Comparison of ENCODE assay signal across 8 cellular contexts in the genomic region with DNA sequence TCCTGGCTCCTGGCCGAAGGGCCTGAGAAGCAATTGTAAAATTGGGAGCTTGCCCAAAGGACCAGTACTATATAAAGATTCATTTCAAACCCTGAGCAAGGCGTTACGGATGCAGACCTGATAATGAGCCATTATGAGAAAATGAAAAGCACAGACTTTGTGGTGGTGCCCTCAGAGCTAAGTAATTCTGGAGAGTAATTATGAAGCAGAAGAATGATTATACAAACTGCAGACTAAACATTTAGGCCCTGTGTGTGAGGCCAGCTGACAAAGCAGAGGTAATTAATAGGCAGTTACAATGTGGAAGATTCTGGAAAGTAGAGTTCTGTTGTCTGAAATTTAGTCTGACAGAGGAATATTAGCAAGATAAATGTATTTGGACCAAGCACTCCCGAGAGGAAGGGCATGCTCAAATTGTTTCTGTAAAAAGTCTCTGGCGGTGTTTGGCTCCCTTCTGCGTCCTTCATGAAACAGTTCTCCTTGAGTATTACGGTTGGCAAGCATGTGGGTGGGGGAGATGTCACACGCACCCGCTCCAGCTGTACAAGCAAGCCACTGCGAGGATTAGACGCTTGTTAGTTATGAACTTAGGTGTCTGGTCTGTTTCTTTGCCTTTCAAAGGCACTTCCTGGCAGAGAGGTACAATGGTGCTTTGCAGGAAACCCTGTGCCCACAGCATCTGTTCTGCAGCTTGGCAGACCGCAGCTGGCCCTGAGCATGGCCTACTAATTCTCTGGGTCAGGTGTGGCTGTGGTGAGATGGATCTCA. TPM values are rescaled to one million over a fixed set of nuclear protein-coding genes. Genes with fewer than 3 reads are reported as not detected.
A peak's percentile ranks its signal among the peaks of the same experiment; 100 is the strongest.
DNase-seq lines count a peak whose midpoint lies in the region; ATAC-seq and TF ChIP-seq lines count a peak whose summit lies in the region.

No MANE protein-coding gene starts in this region.

- intact Hi-C loops in upper lobe of right lung (cut with DNase I): no loop called here

- TF ChIP-seq CTCF in upper lobe of right lung (IDR thresholded peaks at IDR 0.05): no peak
- no peak for TF ChIP-seq CTCF in hepatocyte (IDR thresholded peaks at IDR 0.05; ENCODE audit: poor library complexity)

- H3K27ac Mint-ChIP-seq in activated T-helper 17 cell treated with anti-CD3 and anti-CD28 coated beads, Interleukin-2, amount 50 U/mL, for 72 hours: peak overlapping the region; percentile 97

- H3K4me3 Mint-ChIP-seq in activated T-helper 17 cell treated with anti-CD3 and anti-CD28 coated beads, Interleukin-2, amount 50 U/mL, for 72 hours: peak overlapping the region; percentile 86

- H3K4me2 ChIP-seq in hepatocyte: no peak overlapping the region

- H2AFZ ChIP-seq in hepatocyte: no peak overlapping the region

- H3K36me3 ChIP-seq in muscle layer of duodenum (ENCODE audit: control insufficient read depth in 1 of 2, insufficient read depth in 2 of 2, low read length in 2 of 2) (no peaks in the 10 kb centered on the region), upper lobe of right lung (no peaks in the 10 kb centered on the region), hepatocyte (replicated peaks; ENCODE audit: insufficient read depth, low read depth) (no peaks in the 10 kb centered on the region)

- no peaks in the 10 kb centered on the region for H3K79me2 ChIP-seq in hepatocyte

- DNase-seq in KG1 (lab: John Stamatoyannopoulos, UW) (peak; percentile 45), upper lobe of right lung (no peak), OCI-M1 (lab: John Stamatoyannopoulos, UW) (no peak), NCI-H2029 (lab: John Stamatoyannopoulos, UW) (no peak), hepatocyte (ENCODE audit: low spot score) (no peak)

- H3K36me3 Mint-ChIP-seq in activated T-helper 17 cell treated with anti-CD3 and anti-CD28 coated beads, Interleukin-2, amount 50 U/mL, for 72 hours (ENCODE audit: low read depth): peaks cover 14% of the 10 kb centered on the region

- H3K9me2 ChIP-seq in hepatocyte (replicated peaks; ENCODE audit: insufficient read depth): no peaks in the 10 kb centered on the region

- ATAC-seq in GM18909 (IDR thresholded peaks at IDR 0.05; ENCODE audit: poor library complexity, unreplicated experiment) (peak; percentile 53), upper lobe of right lung (peak; percentile 38)
- peak; percentile 50 for ATAC-seq in activated T-helper 17 cell treated with anti-CD3 and anti-CD28 coated beads, Interleukin-2, amount 50 U/mL, for 72 hours (replicated peaks)

- H3K4me1 ChIP-seq in muscle layer of duodenum (ENCODE audit: control insufficient read depth in 1 of 2, insufficient read depth in 2 of 2, low read length in 2 of 2): peaks cover 8 to 16% of the 10 kb centered on the region in 2 donors
- peaks cover 25% of the 10 kb centered on the region for H3K4me1 ChIP-seq in upper lobe of right lung
- H3K4me1 ChIP-seq in hepatocyte (ENCODE audit: insufficient read depth): peaks cover 6% of the 10 kb centered on the region

- no peaks in the 10 kb centered on the region for H3K9me3 ChIP-seq in muscle layer of duodenum (ENCODE audit: control insufficient read depth in 1 of 2, low read length in 2 of 2)
- H3K9me3 ChIP-seq in upper lobe of right lung: no peaks in the 10 kb centered on the region
- H3K9me3 ChIP-seq in hepatocyte (ENCODE audit: low read depth): no peaks in the 10 kb centered on the region

- H3K9me3 Mint-ChIP-seq in activated T-helper 17 cell treated with anti-CD3 and anti-CD28 coated beads, Interleukin-2, amount 50 U/mL, for 72 hours: no peaks in the 10 kb centered on the region

- no peaks in the 10 kb centered on the region for H4K20me1 ChIP-seq in hepatocyte (ENCODE audit: insufficient read depth, poor library complexity, severe bottlenecking)

- peaks cover 65% of the 10 kb centered on the region for H3K4me1 Mint-ChIP-seq in activated T-helper 17 cell treated with anti-CD3 and anti-CD28 coated beads, Interleukin-2, amount 50 U/mL, for 72 hours

- H3K27me3 ChIP-seq in muscle layer of duodenum (ENCODE audit: low read depth, low read length): no peaks in the 10 kb centered on the region
- no peaks in the 10 kb centered on the region for H3K27me3 ChIP-seq in upper lobe of right lung
- no peaks in the 10 kb centered on the region for H3K27me3 ChIP-seq in hepatocyte

- no peaks in the 10 kb centered on the region for H3K27me3 Mint-ChIP-seq in activated T-helper 17 cell treated with anti-CD3 and anti-CD28 coated beads, Interleukin-2, amount 50 U/mL, for 72 hours

- peak overlapping the region in 1 of 2 donors; percentile 8 for H3K4me3 ChIP-seq in muscle layer of duodenum (ENCODE audit: low read depth in 1 of 2, low read length in 2 of 2)
- H3K4me3 ChIP-seq in upper lobe of right lung: no peak overlapping the region
- no peak overlapping the region for H3K4me3 ChIP-seq in hepatocyte

- 77% methylated on average over 12 of the region's 12 CpGs for WGBS in hepatocyte (ENCODE audit: low lambda C conversion rate, missing lambda C conversion rate)

- H3K27ac ChIP-seq in muscle layer of duodenum (ENCODE audit: low read length) (peak overlapping the region; percentile 25), upper lobe of right lung (peak overlapping the region; percentile 53), hepatocyte (no peak overlapping the region)

RNA-seq across cellular contexts. Expression of a gene that starts 45.5 kb away (rescaled TPM):
- total RNA-seq in activated T-helper 17 cell treated with anti-CD3 and anti-CD28 coated beads, Interleukin-2, amount 50 U/mL, for 72 hours: 10 to 100 TPM; 33.5 to 40.9 TPM
- total RNA-seq in upper lobe of right lung (71.1 TPM), hepatocyte (19.3 and 26.4 TPM in 2 replicates)
- 31.7 and 33.0 TPM in 2 replicates for polyA plus RNA-seq in hepatocyte
